13 cellular contexts compared by ENCODE assay signal in the genomic region with DNA sequence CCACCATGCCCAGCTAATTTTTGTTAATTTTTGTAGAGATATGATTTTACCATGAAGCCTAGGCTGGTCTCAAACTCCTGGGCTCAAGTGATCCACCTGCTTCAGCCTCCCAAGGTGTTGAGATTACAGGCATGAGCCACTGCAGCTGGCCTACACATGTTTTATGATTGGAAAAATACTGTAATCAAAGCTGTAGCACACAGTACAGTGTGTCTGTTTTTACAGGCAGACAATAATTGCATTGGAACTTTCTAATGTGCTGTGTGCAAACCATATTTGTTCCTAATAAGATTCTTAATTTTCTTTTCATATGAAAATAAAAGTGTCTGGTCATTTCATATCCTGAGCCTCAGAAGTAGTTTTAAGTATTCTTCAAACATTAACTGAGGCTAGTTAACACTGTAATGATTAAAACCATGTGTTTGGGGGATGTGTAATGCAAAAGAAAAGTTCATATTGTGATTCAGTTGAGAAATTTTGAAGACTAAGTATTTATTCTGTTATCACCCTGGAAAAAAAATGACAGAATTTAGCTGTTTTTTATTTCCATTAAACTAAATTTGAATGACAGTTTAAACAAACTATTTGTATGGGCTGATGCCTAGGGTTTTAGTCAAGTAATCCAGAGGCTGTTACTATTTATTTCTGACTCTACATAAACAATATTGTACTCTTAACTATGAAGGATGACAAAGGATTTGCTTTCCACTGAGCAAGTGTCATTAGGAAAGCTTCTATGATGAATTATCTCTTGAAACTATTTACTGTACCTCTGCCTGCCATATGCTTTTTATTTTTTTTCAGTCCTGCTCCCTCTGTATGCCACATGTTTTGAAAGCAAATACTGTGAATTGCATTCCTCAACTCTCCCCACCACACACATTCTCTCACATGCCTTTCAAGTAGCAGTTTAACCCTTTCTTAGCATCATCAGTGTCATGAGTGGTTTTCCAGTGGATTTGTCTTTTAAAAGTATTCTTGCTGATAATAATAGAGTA.
DNase-seq lines count a peak whose midpoint lies in the region; ATAC-seq and TF ChIP-seq lines count a peak whose summit lies in the region.
"Had no signal": no experiment of that assay in that cellular context is flagged by ENCODE, and none has a peak within 500 bp of the region (broad histone marks: within the 10 kb centered on the region; RNA-seq: fewer than 3 reads in every experiment).

No MANE protein-coding gene starts in this region.

- peaks cover 8% of the 10 kb centered on the region; the same call in 2 of the 3 replicates for H3K4me1 Mint-ChIP-seq in GM23338
- peaks cover 27% of the 10 kb centered on the region for H3K4me1 Mint-ChIP-seq in activated T-cell treated with anti-CD3 and anti-CD28 coated beads, Interleukin-2, amount 50 U/mL, for 72 hours (ENCODE audit: low read depth)

- no peaks in the 10 kb centered on the region for H3K27me3 ChIP-seq in GM23338 (ENCODE audit: insufficient read depth)
- no peaks in the 10 kb centered on the region for H3K27me3 ChIP-seq in left lung

- peak overlapping the region; percentile 64 for H3K27ac Mint-ChIP-seq in GM23338
- no peak overlapping the region for H3K27ac Mint-ChIP-seq in activated T-cell treated with anti-CD3 and anti-CD28 coated beads, Interleukin-2, amount 50 U/mL, for 72 hours

- ATAC-seq in GM23338 (peak; percentile 42), left lung (peak; percentile 21), HG03521 (IDR thresholded peaks at IDR 0.05; ENCODE audit: unreplicated experiment) (no peak)
- ATAC-seq in activated T-cell treated with anti-CD3 and anti-CD28 coated beads, Interleukin-2, amount 50 U/mL, for 72 hours (replicated peaks in 1 of 2): no peak

- H3K27ac ChIP-seq in 22Rv1: peak overlapping the region; percentile 32; the same call in 1 of the 2 replicates
- no peak overlapping the region for H3K27ac ChIP-seq in GM23338 (ENCODE audit: low read depth)
- H3K27ac ChIP-seq in left lung: no peak overlapping the region

- H3K9me2 ChIP-seq in GM23338 (ENCODE audit: insufficient read depth): no peaks in the 10 kb centered on the region

- no peaks in the 10 kb centered on the region for H4K20me1 ChIP-seq in GM23338 (replicated peaks; ENCODE audit: insufficient read depth)

- no peak overlapping the region for H2AFZ ChIP-seq in GM23338

- H3K79me2 ChIP-seq in GM23338 (replicated peaks; ENCODE audit: insufficient read depth): no peaks in the 10 kb centered on the region

- H3K4me3 Mint-ChIP-seq in GM23338: no peak overlapping the region
- no peak overlapping the region for H3K4me3 Mint-ChIP-seq in activated T-cell treated with anti-CD3 and anti-CD28 coated beads, Interleukin-2, amount 50 U/mL, for 72 hours
- H3K4me3 Mint-ChIP-seq: memory B cell had no signal

- intact Hi-C loops in left lung (cut with DNase I): no loop called here

- H3K4me3 ChIP-seq in GM23338 (no peak overlapping the region), left lung (no peak overlapping the region)

- H3K36me3 Mint-ChIP-seq in GM23338 (ENCODE audit: low read depth): peaks cover 46% of the 10 kb centered on the region
- peaks cover 14 to 18% of the 10 kb centered on the region in 2 donors for H3K36me3 Mint-ChIP-seq in activated T-cell treated with anti-CD3 and anti-CD28 coated beads, Interleukin-2, amount 50 U/mL, for 72 hours (ENCODE audit: insufficient read depth in 2 of 2)

- H3K9me3 ChIP-seq in left lung: no peaks in the 10 kb centered on the region

- no peak overlapping the region for H3K4me2 ChIP-seq in GM23338

- TF ChIP-seq CTCF in 22Rv1 (IDR thresholded peaks at IDR 0.05) (no peak), GM23338 (conservative IDR thresholded peaks at IDR 0.05; ENCODE audit: low read depth in 2 of 2) (no peak), left lung (IDR thresholded peaks at IDR 0.05) (no peak)

- DNase-seq in GM23338 (ENCODE audit: low spot score) (peak; percentile 35), astrocyte of the hippocampus (ENCODE audit: low read depth, low spot score) (peak; percentile 86), left lung (no peak)
- no peak for DNase-seq in stimulated activated CD4-positive, alpha-beta T cell treated with anti-CD3 and anti-CD28 coated beads, Interleukin-4, amount 100 ng/mL, for 4 hours
- DNase-seq in activated T-cell treated with anti-CD3 and anti-CD28 coated beads, Interleukin-2, amount 50 U/mL, for 72 hours: no peak
- no peak for DNase-seq in activated CD8-positive, alpha-beta memory T cell treated with anti-CD3 and anti-CD28 coated beads for 24 hours
- DNase-seq: C1 segment of cervical spinal cord; caudate nucleus; glutamatergic neuron; stimulated activated CD8-positive, alpha-beta memory T cell treated with anti-CD3 and anti-CD28 coated beads, Interleukin-4, amount 100 ng/mL, for 48 hours had no signal

- H3F3A ChIP-seq in GM23338 (replicated peaks; ENCODE audit: low read depth): peaks cover 6% of the 10 kb centered on the region; the same call in 1 of the 2 replicates

- peaks cover 8% of the 10 kb centered on the region for H3K27me3 Mint-ChIP-seq in GM23338 (ENCODE audit: insufficient read depth, low read depth, poor library complexity)
- no peaks in the 10 kb centered on the region for H3K27me3 Mint-ChIP-seq in activated T-cell treated with anti-CD3 and anti-CD28 coated beads, Interleukin-2, amount 50 U/mL, for 72 hours (ENCODE audit: low read depth)
- H3K27me3 Mint-ChIP-seq: memory B cell had no signal

- H3K36me3 ChIP-seq in GM23338 (ENCODE audit: insufficient read depth) (peaks cover 10% of the 10 kb centered on the region; the same call in 1 of the 2 replicates), left lung (peaks cover 0 to 52% of the 10 kb centered on the region in 2 donors)

- H3K9me3 Mint-ChIP-seq in GM23338: no peaks in the 10 kb centered on the region
- peaks cover 0 to 3% of the 10 kb centered on the region in 2 donors for H3K9me3 Mint-ChIP-seq in activated T-cell treated with anti-CD3 and anti-CD28 coated beads, Interleukin-2, amount 50 U/mL, for 72 hours
- H3K9me3 Mint-ChIP-seq: memory B cell had no signal

- H3K4me1 ChIP-seq in GM23338 (ENCODE audit: insufficient read depth): peaks cover 8% of the 10 kb centered on the region; the same call in 1 of the 2 replicates
- H3K4me1 ChIP-seq in left lung: peaks cover 0 to 13% of the 10 kb centered on the region in 2 donors

TF ChIP-seq in GM23338, 12 proteins besides CTCF, POLR2A, EP300 and RAD21 (continues in another document):
- no peak for TF ChIP-seq ZNF114 (CRISPR knock-in tag; IDR thresholded peaks at IDR 0.05)
- TF ChIP-seq, protein P1, sequence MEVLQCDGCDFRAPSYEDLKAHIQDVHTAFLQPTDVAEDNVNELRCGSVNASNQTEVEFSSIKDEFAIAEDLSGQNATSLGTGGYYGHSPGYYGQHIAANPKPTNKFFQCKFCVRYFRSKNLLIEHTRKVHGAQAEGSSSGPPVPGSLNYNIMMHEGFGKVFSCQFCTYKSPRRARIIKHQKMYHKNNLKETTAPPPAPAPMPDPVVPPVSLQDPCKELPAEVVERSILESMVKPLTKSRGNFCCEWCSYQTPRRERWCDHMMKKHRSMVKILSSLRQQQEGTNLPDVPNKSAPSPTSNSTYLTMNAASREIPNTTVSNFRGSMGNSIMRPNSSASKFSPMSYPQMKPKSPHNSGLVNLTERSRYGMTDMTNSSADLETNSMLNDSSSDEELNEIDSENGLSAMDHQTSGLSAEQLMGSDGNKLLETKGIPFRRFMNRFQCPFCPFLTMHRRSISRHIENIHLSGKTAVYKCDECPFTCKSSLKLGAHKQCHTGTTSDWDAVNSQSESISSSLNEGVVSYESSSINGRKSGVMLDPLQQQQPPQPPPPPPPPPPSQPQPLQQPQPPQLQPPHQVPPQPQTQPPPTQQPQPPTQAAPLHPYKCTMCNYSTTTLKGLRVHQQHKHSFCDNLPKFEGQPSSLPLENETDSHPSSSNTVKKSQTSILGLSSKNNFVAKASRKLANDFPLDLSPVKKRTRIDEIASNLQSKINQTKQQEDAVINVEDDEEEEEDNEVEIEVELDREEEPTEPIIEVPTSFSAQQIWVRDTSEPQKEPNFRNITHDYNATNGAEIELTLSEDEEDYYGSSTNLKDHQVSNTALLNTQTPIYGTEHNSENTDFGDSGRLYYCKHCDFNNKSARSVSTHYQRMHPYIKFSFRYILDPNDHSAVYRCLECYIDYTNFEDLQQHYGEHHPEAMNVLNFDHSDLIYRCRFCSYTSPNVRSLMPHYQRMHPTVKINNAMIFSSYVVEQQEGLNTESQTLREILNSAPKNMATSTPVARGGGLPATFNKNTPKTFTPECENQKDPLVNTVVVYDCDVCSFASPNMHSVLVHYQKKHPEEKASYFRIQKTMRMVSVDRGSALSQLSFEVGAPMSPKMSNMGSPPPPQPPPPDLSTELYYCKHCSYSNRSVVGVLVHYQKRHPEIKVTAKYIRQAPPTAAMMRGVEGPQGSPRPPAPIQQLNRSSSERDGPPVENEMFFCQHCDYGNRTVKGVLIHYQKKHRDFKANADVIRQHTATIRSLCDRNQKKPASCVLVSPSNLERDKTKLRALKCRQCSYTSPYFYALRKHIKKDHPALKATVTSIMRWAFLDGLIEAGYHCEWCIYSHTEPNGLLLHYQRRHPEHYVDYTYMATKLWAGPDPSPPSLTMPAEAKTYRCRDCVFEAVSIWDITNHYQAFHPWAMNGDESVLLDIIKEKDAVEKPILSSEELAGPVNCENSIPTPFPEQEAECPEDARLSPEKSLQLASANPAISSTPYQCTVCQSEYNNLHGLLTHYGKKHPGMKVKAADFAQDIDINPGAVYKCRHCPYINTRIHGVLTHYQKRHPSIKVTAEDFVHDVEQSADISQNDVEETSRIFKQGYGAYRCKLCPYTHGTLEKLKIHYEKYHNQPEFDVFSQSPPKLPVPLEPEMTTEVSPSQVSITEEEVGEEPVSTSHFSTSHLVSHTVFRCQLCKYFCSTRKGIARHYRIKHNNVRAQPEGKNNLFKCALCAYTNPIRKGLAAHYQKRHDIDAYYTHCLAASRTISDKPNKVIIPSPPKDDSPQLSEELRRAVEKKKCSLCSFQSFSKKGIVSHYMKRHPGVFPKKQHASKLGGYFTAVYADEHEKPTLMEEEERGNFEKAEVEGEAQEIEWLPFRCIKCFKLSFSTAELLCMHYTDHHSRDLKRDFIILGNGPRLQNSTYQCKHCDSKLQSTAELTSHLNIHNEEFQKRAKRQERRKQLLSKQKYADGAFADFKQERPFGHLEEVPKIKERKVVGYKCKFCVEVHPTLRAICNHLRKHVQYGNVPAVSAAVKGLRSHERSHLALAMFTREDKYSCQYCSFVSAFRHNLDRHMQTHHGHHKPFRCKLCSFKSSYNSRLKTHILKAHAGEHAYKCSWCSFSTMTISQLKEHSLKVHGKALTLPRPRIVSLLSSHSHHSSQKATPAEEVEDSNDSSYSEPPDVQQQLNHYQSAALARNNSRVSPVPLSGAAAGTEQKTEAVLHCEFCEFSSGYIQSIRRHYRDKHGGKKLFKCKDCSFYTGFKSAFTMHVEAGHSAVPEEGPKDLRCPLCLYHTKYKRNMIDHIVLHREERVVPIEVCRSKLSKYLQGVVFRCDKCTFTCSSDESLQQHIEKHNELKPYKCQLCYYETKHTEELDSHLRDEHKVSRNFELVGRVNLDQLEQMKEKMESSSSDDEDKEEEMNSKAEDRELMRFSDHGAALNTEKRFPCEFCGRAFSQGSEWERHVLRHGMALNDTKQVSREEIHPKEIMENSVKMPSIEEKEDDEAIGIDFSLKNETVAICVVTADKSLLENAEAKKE (CRISPR knock-in tag; IDR thresholded peaks at IDR 0.05): no peak
- TF ChIP-seq NANOG (IDR thresholded peaks at IDR 0.05; ENCODE audit: borderline replicate concordance): no peak
- no peak for TF ChIP-seq POLR2AphosphoS5 (IDR thresholded peaks at IDR 0.05; ENCODE audit: low read depth)

Comparison
In these comparisons a context has a peak if more than half of its experiments do, and no peak if none do; other contexts are left out.
1. ATAC-seq: peak in GM23338 (single experiment) and left lung (single experiment); none in activated T-cell treated with anti-CD3 and anti-CD28 coated beads, Interleukin-2, amount 50 U/mL, for 72 hours (0 of 2) and HG03521 (single experiment).
2. DNase-seq: peak in GM23338 (single experiment) and astrocyte of the hippocampus (single experiment); none in left lung (0 of 2), stimulated activated CD4-positive, alpha-beta T cell treated with anti-CD3 and anti-CD28 coated beads, Interleukin-4, amount 100 ng/mL, for 4 hours (0 of 2), activated T-cell treated with anti-CD3 and anti-CD28 coated beads, Interleukin-2, amount 50 U/mL, for 72 hours (0 of 2) and activated CD8-positive, alpha-beta memory T cell treated with anti-CD3 and anti-CD28 coated beads for 24 hours (single experiment).